Comparison of ENCODE assay signal across 8 cellular contexts in genomic region chr2:44981714-44982108, GRCh38. TPM values are rescaled to one million over a fixed set of nuclear protein-coding genes. Genes with fewer than 3 reads are reported as not detected.
A peak's percentile ranks its signal among the peaks of the same experiment; 100 is the strongest.
DNase-seq lines count a peak whose midpoint lies in the region; ATAC-seq, FAIRE-seq and TF ChIP-seq lines count a peak whose summit lies in the region.

No MANE protein-coding gene starts in this region.

- no peak overlapping the region for H2AFZ ChIP-seq in keratinocyte (ENCODE audit: control insufficient read depth, low read length)

- DNase-seq in AG04449 (ENCODE audit: low read depth, low spot score) = peak; percentile 12
- DNase-seq in GM19239 (ENCODE audit: insufficient read length, low spot score) = peak; percentile 71
- peak; percentile 92 for DNase-seq in NCI-H2196 (lab: John Stamatoyannopoulos, UW; ENCODE audit: unreplicated experiment)
- peak; percentile 81 for DNase-seq in WERI-Rb-1
- DNase-seq in T47D (ENCODE audit: low read depth in 1 of 2, low spot score in 1 of 2) = peak; percentile 48 to 65
- no peak for DNase-seq in keratinocyte (ENCODE audit: low read depth, low spot score)
- peak; percentile 43 to 59 for DNase-seq in stimulated activated CD4-positive, alpha-beta T cell treated with anti-CD3 and anti-CD28 coated beads, Interleukin-15, amount 100 ng/mL, for 48 hours (ENCODE audit: low read depth in 2 of 2)

- CTCF ChIA-PET in AG04449 (lab: Yijun Ruan, JAX) = interaction anchor here (0.6 to 11.2 kb wide), 51 partner anchors 9 to 937 kb away, joined by 3 to 365 read pairs (median 5); no protein-coding TSS in a partner anchor

- no peak overlapping the region for H3K27ac ChIP-seq in WERI-Rb-1
- H3K27ac ChIP-seq in keratinocyte (ENCODE audit: control insufficient read depth, insufficient read depth, low read length) = no peak overlapping the region

- no peaks in the 10 kb centered on the region for H3K79me2 ChIP-seq in keratinocyte (ENCODE audit: control insufficient read depth, insufficient read depth, low read length)

- in situ Hi-C loops in T47D (cut with HindIII; ENCODE audit: low pct_unique_long_range_greater_than_20kb, low sequenced_read_pairs) = no loop called here

- no peak overlapping the region for H3K9ac ChIP-seq in keratinocyte (ENCODE audit: control insufficient read depth, extremely low read depth, insufficient read depth, low read length)

- no peaks in the 10 kb centered on the region for H3K9me1 ChIP-seq in keratinocyte (ENCODE audit: control insufficient read depth, extremely low read depth, insufficient read depth, low read length)

- H3K36me3 ChIP-seq in WERI-Rb-1 (no peaks in the 10 kb centered on the region), keratinocyte (ENCODE audit: control insufficient read depth in 2 of 2, extremely low read depth in 1 of 2, insufficient read depth in 2 of 2, low read length in 2 of 2) (no peaks in the 10 kb centered on the region)

- H3K27me3 ChIP-seq in WERI-Rb-1 (ENCODE audit: insufficient read depth, low read depth, severe bottlenecking) (no peaks in the 10 kb centered on the region), keratinocyte (ENCODE audit: control insufficient read depth, extremely low read depth, insufficient read depth, low read length) (peaks cover 5% of the 10 kb centered on the region)

- ATAC-seq in GM19455 (IDR thresholded peaks at IDR 0.05; ENCODE audit: unreplicated experiment) = no peak

- H3K4me3 ChIP-seq in AG04449 (ENCODE audit: low read depth, low read length) (no peak overlapping the region), WERI-Rb-1 (ENCODE audit: low read depth, low read length) (no peak overlapping the region), keratinocyte (ENCODE audit: control insufficient read depth in 2 of 3, extremely low read depth in 1 of 3, insufficient read depth in 2 of 3, low read depth in 1 of 3, low read length in 3 of 3) (no peak overlapping the region)

- POLR2A ChIA-PET in AG04449 (lab: Yijun Ruan, JAX) = no interaction called here

- FAIRE-seq in GM19239 (lab: Jason Lieb, UNC) = peak; percentile 93
- peak; percentile 94 for FAIRE-seq in keratinocyte (lab: Jason Lieb, UNC)

- TF ChIP-seq CTCF in AG04449 (IDR thresholded peaks at IDR 0.05; ENCODE audit: insufficient read depth, low read length, missing control alignments) (peak; percentile 84), WERI-Rb-1 (IDR thresholded peaks at IDR 0.05; ENCODE audit: low read depth, low read length) (peak; percentile 97), keratinocyte (optimal IDR thresholded peaks at IDR 0.05 in 1 of 3, IDR thresholded peaks at IDR 0.05 in 1 of 3, conservative IDR thresholded peaks at IDR 0.05 in 1 of 3; ENCODE audit: extremely low read depth in 1 of 3, insufficient read depth in 2 of 3, low read length in 3 of 3) (peak; percentile 84 to 97 (median 88))

- no peaks in the 10 kb centered on the region for H3K4me1 ChIP-seq in keratinocyte (ENCODE audit: control insufficient read depth, extremely low read depth, insufficient read depth, low read length)

- dilution Hi-C loops in keratinocyte (cut with MboI; ENCODE audit: extremely low pct_ligation_motif_present, low sequenced_read_pairs) = no loop called here

- H3K4me2 ChIP-seq in keratinocyte (ENCODE audit: control insufficient read depth, extremely low read depth, insufficient read depth, low read depth, low read length) = peak overlapping the region; percentile 29

- no peaks in the 10 kb centered on the region for H4K20me1 ChIP-seq in keratinocyte (ENCODE audit: control insufficient read depth, extremely low read depth, insufficient read depth, low read length)

- H3K9me3 ChIP-seq in WERI-Rb-1 (ENCODE audit: severe bottlenecking) (peaks cover 2% of the 10 kb centered on the region), keratinocyte (ENCODE audit: control insufficient read depth, low read depth, low read length) (no peaks in the 10 kb centered on the region)

RNA-seq across cellular contexts. Expression of gene SIX2, which starts 27.5 kb away (rescaled TPM):
- not detected in 3 replicates for polyA plus RNA-seq in keratinocyte
- polyA plus RNA-seq in keratinocyte (2011; ENCODE audit: low read depth) = not detected
- polyA plus RNA-seq in keratinocyte (2011; cell fraction: cytosol; rRNA removed) = 0.02 and 0.03 TPM in 2 replicates
- polyA plus RNA-seq in keratinocyte (2011; cell fraction: nucleus; rRNA removed) = not detected in 2 replicates
- polyA plus RNA-seq in keratinocyte (2012; ENCODE audit: low replicate concordance) = not detected in 2 replicates
- polyA minus RNA-seq in keratinocyte = not detected in 3 replicates
- polyA minus RNA-seq in keratinocyte (2011; cell fraction: cytosol; rRNA and poly(A)+ RNA removed) = not detected
- polyA minus RNA-seq in keratinocyte (2011; cell fraction: nucleus; rRNA and poly(A)+ RNA removed) = 0.32 TPM in 1 of 2 replicates, not detected in the other

RNA-seq across cellular contexts. Expression of gene SIX3, which starts 40.2 kb away (rescaled TPM):
- not detected in 3 replicates for polyA plus RNA-seq in keratinocyte
- not detected for polyA plus RNA-seq in keratinocyte (2011; ENCODE audit: low read depth)
- not detected in 2 replicates for polyA plus RNA-seq in keratinocyte (2011; cell fraction: cytosol; rRNA removed)
- polyA plus RNA-seq in keratinocyte (2011; cell fraction: nucleus; rRNA removed) = not detected in 2 replicates
- polyA plus RNA-seq in keratinocyte (2012; ENCODE audit: low replicate concordance) = not detected in 2 replicates
- polyA minus RNA-seq in keratinocyte = not detected in 3 replicates
- not detected for polyA minus RNA-seq in keratinocyte (2011; cell fraction: cytosol; rRNA and poly(A)+ RNA removed)
- polyA minus RNA-seq in keratinocyte (2011; cell fraction: nucleus; rRNA and poly(A)+ RNA removed) = not detected in 2 replicates
